ENCODE assay signal across 25 cellular contexts in genomic region chr5:2178528-2178927, GRCh38.
"Had no signal": no experiment of that assay in that cellular context is flagged by ENCODE, and none has a peak within 500 bp of the region (broad histone marks: within the 10 kb centered on the region; RNA-seq: fewer than 3 reads in every experiment).

No MANE protein-coding gene starts in this region.

- H3K4me3 ChIP-seq: cardiac muscle cell, coronary artery, esophagus muscularis mucosa, heart right ventricle, lung, psoas muscle, sigmoid colon, stomach, thyroid gland had no signal

- DNase-seq: dermis blood vessel endothelial cell; effector memory CD4-positive, alpha-beta T cell; foreskin melanocyte; glutamatergic neuron; heart right ventricle; hippocampal formation; midbrain; naive thymus-derived CD8-positive, alpha-beta T cell; psoas muscle; right cardiac atrium; sigmoid colon; stimulated activated CD4-positive, alpha-beta T cell treated with anti-CD3 and anti-CD28 coated beads, Interleukin-4, amount 100 ng/mL, for 4 hours; stimulated activated naive B cell treated with anti-CD40 and anti-IgM and Interleukin-4, amounts not matched to agents 10 μg/mL and 1 μg/mL and 100 μg/mL, for 72 hours; stomach; thyroid gland; trophoblast cell had no signal

- H3K4me3 Mint-ChIP-seq: memory B cell; naive thymus-derived CD8-positive, alpha-beta T cell; neural crest cell; stimulated activated naive B cell treated with anti-CD40 and anti-IgM and Interleukin-4, amounts not matched to agents 10 μg/mL and 1 μg/mL and 100 μg/mL, for 72 hours had no signal

- H3K27ac Mint-ChIP-seq: memory B cell; naive thymus-derived CD8-positive, alpha-beta T cell; stimulated activated naive B cell treated with anti-CD40 and anti-IgM and Interleukin-4, amounts not matched to agents 10 μg/mL and 1 μg/mL and 100 μg/mL, for 72 hours had no signal

- H3K36me3 Mint-ChIP-seq: memory B cell; naive thymus-derived CD8-positive, alpha-beta T cell; stimulated activated naive B cell treated with anti-CD40 and anti-IgM and Interleukin-4, amounts not matched to agents 10 μg/mL and 1 μg/mL and 100 μg/mL, for 72 hours had no signal

- H3K9ac ChIP-seq: parathyroid adenoma had no signal

- H3K27me3 ChIP-seq: cardiac muscle cell, heart right ventricle, thyroid gland had no signal

- FAIRE-seq: endothelial cell of umbilical vein, islet of Langerhans had no signal

- H3K4me1 ChIP-seq: heart right ventricle, parathyroid adenoma, psoas muscle, sigmoid colon, stomach, thyroid gland had no signal

- H3K9me3 ChIP-seq: esophagus muscularis mucosa, heart right ventricle, psoas muscle, sigmoid colon, stomach, thyroid gland had no signal

- H3K9me3 Mint-ChIP-seq: memory B cell; naive thymus-derived CD8-positive, alpha-beta T cell; neural crest cell; stimulated activated naive B cell treated with anti-CD40 and anti-IgM and Interleukin-4, amounts not matched to agents 10 μg/mL and 1 μg/mL and 100 μg/mL, for 72 hours had no signal

- H3K36me3 ChIP-seq: cardiac muscle cell, esophagus muscularis mucosa, heart right ventricle, sigmoid colon, stomach, thyroid gland had no signal

- H3K79me2 ChIP-seq: parathyroid adenoma had no signal

- H2AFZ ChIP-seq: parathyroid adenoma had no signal

- ATAC-seq: naive thymus-derived CD8-positive, alpha-beta T cell; psoas muscle; stimulated activated naive B cell treated with anti-CD40 and anti-IgM and Interleukin-4, amounts not matched to agents 10 μg/mL and 1 μg/mL and 100 μg/mL, for 72 hours had no signal

- H3K27me3 Mint-ChIP-seq: memory B cell had no signal

- H3K27ac ChIP-seq: cardiac muscle cell, coronary artery, esophagus muscularis mucosa, heart right ventricle, parathyroid adenoma, psoas muscle, sigmoid colon, stomach, thyroid gland had no signal

- H3K4me1 Mint-ChIP-seq: memory B cell; stimulated activated naive B cell treated with anti-CD40 and anti-IgM and Interleukin-4, amounts not matched to agents 10 μg/mL and 1 μg/mL and 100 μg/mL, for 72 hours had no signal
